1 cellular context compared by ENCODE assay signal in the genomic region with DNA sequence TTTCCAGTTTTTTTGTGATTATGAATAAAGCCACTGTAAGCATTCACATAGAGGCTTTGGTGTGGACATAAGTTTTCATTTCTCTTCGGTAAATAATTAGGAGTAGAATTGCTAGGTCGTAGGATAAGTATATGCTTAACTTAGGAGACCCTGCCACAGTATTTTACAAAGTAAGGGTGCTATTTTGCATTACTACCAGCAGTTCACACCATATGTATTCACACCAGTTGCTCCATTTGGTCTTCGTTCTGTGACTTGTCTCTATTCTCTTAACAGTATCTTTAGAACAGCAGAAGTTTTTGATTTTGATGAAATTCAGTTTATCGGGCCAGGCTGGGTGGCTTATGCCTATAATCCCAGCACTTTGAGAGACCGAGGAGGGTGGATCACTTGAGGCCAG.
TF ChIP-seq lines count a peak whose summit lies in the region.

No MANE protein-coding gene starts in this region.

TF ChIP-seq in SK-N-SH treated with all-trans-retinoic acid at 6 μM for 48 hours, 23 proteins besides CTCF, POLR2A, EP300 and RAD21 (continued from another document):
- TF ChIP-seq PATZ1 (CRISPR knock-in tag; IDR thresholded peaks at IDR 0.05; ENCODE audit: borderline replicate concordance) (no peak), ESRRG (CRISPR knock-in tag; IDR thresholded peaks at IDR 0.05) (no peak)
TF ChIP-seq in SK-N-SH treated with all-trans-retinoic acid at 6 μM for 48 hours: peak in this region for 1.
